Comparison of ENCODE assay signal across 32 cellular contexts in genomic region chr6:165117806-165118205, GRCh38.
"Had no signal": no experiment of that assay in that cellular context is flagged by ENCODE, and none has a peak within 500 bp of the region (broad histone marks: within the 10 kb centered on the region; RNA-seq: fewer than 3 reads in every experiment).

No MANE protein-coding gene starts in this region.

- H3K4me1 Mint-ChIP-seq: activated B cell treated with CpG ODN at 0.5 μM for 24 hours; activated CD8-positive, alpha-beta memory T cell treated with anti-CD3 and anti-CD28 coated beads, Interleukin-2, amount 10 ng/mL, durations not matched to agents 7 days and 5 days; activated naive CD4-positive, alpha-beta T cell treated with anti-CD3 and anti-CD28 coated beads, Interleukin-2, amount 10 ng/mL, durations not matched to agents 7 days and 5 days; activated naive CD8-positive, alpha-beta T cell treated with anti-CD3 and anti-CD28 coated beads, Interleukin-2, amount 50 U/mL, for 24 hours; T-cell; T-helper 17 cell had no signal

- H3K9ac ChIP-seq: KMS-11 had no signal

- ATAC-seq: activated CD8-positive, alpha-beta memory T cell treated with anti-CD3 and anti-CD28 coated beads, Interleukin-2, amount 10 ng/mL, durations not matched to agents 7 days and 5 days; activated naive CD8-positive, alpha-beta T cell treated with anti-CD3 and anti-CD28 coated beads, Interleukin-2, amount 50 U/mL, for 24 hours; SK-N-SH treated with all-trans-retinoic acid at 6 μM for 48 hours; T-cell; T-helper 17 cell had no signal

- H3K27ac ChIP-seq: cardiac muscle cell, KMS-11, Peyer's patch, VCaP had no signal

- H3K4me3 Mint-ChIP-seq: activated B cell treated with CpG ODN at 0.5 μM for 24 hours; activated CD4-positive, alpha-beta memory T cell treated with anti-CD3 and anti-CD28 coated beads for 36 hours; activated CD8-positive, alpha-beta memory T cell treated with anti-CD3 and anti-CD28 coated beads, Interleukin-2, amount 10 ng/mL, durations not matched to agents 7 days and 5 days; activated naive CD4-positive, alpha-beta T cell treated with anti-CD3 and anti-CD28 coated beads, Interleukin-2, amount 10 ng/mL, durations not matched to agents 7 days and 5 days; activated naive CD8-positive, alpha-beta T cell; activated naive CD8-positive, alpha-beta T cell treated with anti-CD3 and anti-CD28 coated beads, Interleukin-2, amount 50 U/mL, for 24 hours; T-cell; T-helper 17 cell had no signal

- H3K27me3 ChIP-seq: cardiac muscle cell, Peyer's patch had no signal

- DNase-seq: activated B cell treated with CpG ODN at 0.5 μM for 24 hours; activated CD4-positive, alpha-beta memory T cell treated with anti-CD3 and anti-CD28 coated beads for 36 hours; activated CD4-positive, alpha-beta T cell treated with anti-CD3 and anti-CD28 coated beads for 4 hours; activated CD4-positive, alpha-beta T cell treated with anti-CD3 and anti-CD28 coated beads, Interleukin-2, amount 50 U/mL, for 1 hour; activated CD4-positive, CD25-positive, alpha-beta regulatory T cell treated with anti-CD3 and anti-CD28 coated beads, Interleukin-2, amount 50 U/mL, for 72 hours; activated CD8-positive, alpha-beta memory T cell treated with anti-CD3 and anti-CD28 coated beads for 24 hours; activated CD8-positive, alpha-beta memory T cell treated with anti-CD3 and anti-CD28 coated beads, Interleukin-2, amount 10 ng/mL, durations not matched to agents 7 days and 5 days; activated CD8-positive, alpha-beta memory T cell treated with anti-CD3 and anti-CD28 coated beads, Interleukin-2, amount 50 U/mL, for 48 hours; activated effector memory CD4-positive, alpha-beta T cell treated with Interleukin-2 at 50 U/mL for 16 hours; activated naive CD4-positive, alpha-beta T cell treated with anti-CD3 and anti-CD28 coated beads, Interleukin-2, amount 10 ng/mL, durations not matched to agents 7 days and 5 days; activated naive CD8-positive, alpha-beta T cell treated with anti-CD3 and anti-CD28 coated beads, Interleukin-2, amount 50 U/mL, for 24 hours; activated T-cell treated with anti-CD3 and anti-CD28 coated beads, Interleukin-2, amount 50 U/mL, for 48 hours; anterior cingulate cortex; MM.1S; MV-4-11; NCI-H1092; NCI-H1436 treated with DMSO at 0.1 percent for 48 hours; NCI-H1694 treated with DMSO at 0.1 percent for 48 hours; NCI-H2029; NCI-H345; NCI-H524 treated with DMSO at 0.1 percent for 48 hours; Peyer's patch; RPMI8226; SHP77 treated with DMSO at 0.1 percent for 48 hours; T-cell; T-helper 17 cell; T-helper 9 cell had no signal

- H3K27ac Mint-ChIP-seq: activated B cell treated with CpG ODN at 0.5 μM for 24 hours; activated CD4-positive, alpha-beta memory T cell treated with anti-CD3 and anti-CD28 coated beads for 36 hours; activated CD8-positive, alpha-beta memory T cell treated with anti-CD3 and anti-CD28 coated beads, Interleukin-2, amount 10 ng/mL, durations not matched to agents 7 days and 5 days; activated naive CD4-positive, alpha-beta T cell treated with anti-CD3 and anti-CD28 coated beads, Interleukin-2, amount 10 ng/mL, durations not matched to agents 7 days and 5 days; activated naive CD8-positive, alpha-beta T cell; activated naive CD8-positive, alpha-beta T cell treated with anti-CD3 and anti-CD28 coated beads, Interleukin-2, amount 50 U/mL, for 24 hours; T-cell; T-helper 17 cell had no signal

- H3K27me3 Mint-ChIP-seq: activated B cell treated with CpG ODN at 0.5 μM for 24 hours; activated CD4-positive, alpha-beta memory T cell treated with anti-CD3 and anti-CD28 coated beads for 36 hours; activated CD8-positive, alpha-beta memory T cell treated with anti-CD3 and anti-CD28 coated beads, Interleukin-2, amount 10 ng/mL, durations not matched to agents 7 days and 5 days; activated naive CD4-positive, alpha-beta T cell treated with anti-CD3 and anti-CD28 coated beads, Interleukin-2, amount 10 ng/mL, durations not matched to agents 7 days and 5 days; activated naive CD8-positive, alpha-beta T cell; activated naive CD8-positive, alpha-beta T cell treated with anti-CD3 and anti-CD28 coated beads, Interleukin-2, amount 50 U/mL, for 24 hours; T-cell; T-helper 17 cell had no signal

- H3K36me3 Mint-ChIP-seq: activated CD4-positive, alpha-beta memory T cell treated with anti-CD3 and anti-CD28 coated beads for 36 hours; activated CD8-positive, alpha-beta memory T cell treated with anti-CD3 and anti-CD28 coated beads, Interleukin-2, amount 10 ng/mL, durations not matched to agents 7 days and 5 days; activated naive CD4-positive, alpha-beta T cell treated with anti-CD3 and anti-CD28 coated beads, Interleukin-2, amount 10 ng/mL, durations not matched to agents 7 days and 5 days; activated naive CD8-positive, alpha-beta T cell; T-cell had no signal

- H3K4me3 ChIP-seq: cardiac muscle cell, Peyer's patch had no signal

- H3K4me1 ChIP-seq: Peyer's patch had no signal

- H3K36me3 ChIP-seq: cardiac muscle cell, Peyer's patch had no signal

- H3K4me2 ChIP-seq: KMS-11 had no signal
